ENCODE assay signal across 7 cellular contexts in the genomic region with DNA sequence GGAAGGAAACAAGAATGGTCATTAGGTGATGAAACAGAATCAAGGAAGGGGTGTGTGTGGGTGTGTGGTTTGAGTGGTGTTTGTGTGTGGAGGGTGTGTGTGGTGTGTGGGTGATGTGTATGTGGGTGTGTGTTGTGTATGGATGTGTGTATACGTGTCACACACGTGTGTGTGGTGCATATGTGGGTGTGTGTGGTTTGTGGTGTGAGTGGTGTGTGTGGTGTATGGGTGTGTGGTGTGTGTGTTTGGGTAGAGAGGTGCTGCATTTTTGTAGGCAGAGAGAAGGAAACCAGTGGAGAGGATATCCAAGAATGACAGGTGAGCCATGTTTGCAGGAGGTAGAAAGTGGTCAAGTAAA. TPM values are rescaled to one million over a fixed set of nuclear protein-coding genes. Genes with fewer than 3 reads are reported as not detected.
DNase-seq lines count a peak whose midpoint lies in the region; ATAC-seq and TF ChIP-seq lines count a peak whose summit lies in the region.

No MANE protein-coding gene starts in this region.

- no peak overlapping the region; the same call in 1 of the 2 replicates for H3K27ac ChIP-seq in HUES6 (ENCODE audit: low read depth, low read length)

- peaks cover 12% of the 10 kb centered on the region for H3K36me3 ChIP-seq in HUES6 (ENCODE audit: control insufficient read depth, insufficient read depth, low read length)

- POLR2A ChIA-PET in WTC11 (lab: Charles Lee) = interaction anchor here (0.6 to 1.4 kb wide), 3 partner anchors 42 to 442 kb away, joined by 4 to 11 read pairs (median 8); partner anchors contain the start of gene SEH1L

- ATAC-seq in WTC11 (no peak), GM21515 (IDR thresholded peaks at IDR 0.05; ENCODE audit: unreplicated experiment) (no peak), HG02798 (IDR thresholded peaks at IDR 0.05; ENCODE audit: poor library complexity, unreplicated experiment) (no peak)

- H3K27me3 ChIP-seq in HUES6 (ENCODE audit: control insufficient read depth, insufficient read depth, low read length) = no peaks in the 10 kb centered on the region

- DNase-seq in WTC11 (ENCODE audit: low spot score) (no peak), fibroblast of villous mesenchyme (ENCODE audit: low read depth) (no peak), NCI-H1092 treated with DMSO at 0.1 percent for 48 hours (lab: John Stamatoyannopoulos, UW) (no peak)
- DNase-seq in stimulated activated CD8-positive, alpha-beta memory T cell treated with anti-CD3 and anti-CD28 coated beads, Interleukin-7, amount 100 ng/mL, for 48 hours (ENCODE audit: extremely low read depth in 1 of 2, low read depth in 1 of 2) = peak; percentile 24 to 47

- H3K9me3 Mint-ChIP-seq in WTC11 = no peaks in the 10 kb centered on the region

- no peak for TF ChIP-seq CTCF in WTC11 (IDR thresholded peaks at IDR 0.05)
- no peak for TF ChIP-seq CTCF in fibroblast of villous mesenchyme (IDR thresholded peaks at IDR 0.05; ENCODE audit: insufficient read depth, low read depth, low read length)

- H3K4me1 Mint-ChIP-seq in WTC11 = peaks cover 13% of the 10 kb centered on the region

- H3K4me1 ChIP-seq in HUES6 (ENCODE audit: control insufficient read depth, insufficient read depth, low read length) = peaks cover 19% of the 10 kb centered on the region; the same call in 1 of the 2 replicates

- H3K9ac ChIP-seq in HUES6 (ENCODE audit: low read length) = peak overlapping the region; percentile 98

- peak overlapping the region; percentile 96 for H3K27ac Mint-ChIP-seq in WTC11

- H3K4me3 ChIP-seq in HUES6 (ENCODE audit: low read depth, low read length) (peak overlapping the region; percentile 100), fibroblast of villous mesenchyme (ENCODE audit: low read depth, low read length) (peak overlapping the region; percentile 86)

- no peaks in the 10 kb centered on the region for H3K9me3 ChIP-seq in HUES6 (ENCODE audit: control insufficient read depth, insufficient read depth, low read depth, low read length)

- H3K27me3 Mint-ChIP-seq in WTC11 (ENCODE audit: low read depth) = no peaks in the 10 kb centered on the region

- CTCF ChIA-PET in WTC11 (lab: Charles Lee) = interaction anchor here (1.2 kb wide), 1 partner anchor 56 kb away, joined by 6 read pairs; no protein-coding TSS in a partner anchor

- H3K4me3 Mint-ChIP-seq in WTC11 = peak overlapping the region; percentile 95

- peaks cover 3% of the 10 kb centered on the region for H3K36me3 Mint-ChIP-seq in WTC11

TF ChIP-seq in WTC11, 78 proteins besides CTCF, POLR2A, EP300 and RAD21:
- TF ChIP-seq GRHL2 (CRISPR knock-in tag; IDR thresholded peaks at IDR 0.05; ENCODE audit: insufficient replicate concordance, severe bottlenecking) (no peak), FOXK1 (CRISPR knock-in tag; IDR thresholded peaks at IDR 0.05) (no peak), SMAD4 (CRISPR knock-in tag; IDR thresholded peaks at IDR 0.05) (no peak), ZNF263 (CRISPR knock-in tag; IDR thresholded peaks at IDR 0.05; ENCODE audit: low read depth) (no peak), ETV6 (CRISPR knock-in tag; IDR thresholded peaks at IDR 0.05) (no peak), MAX (CRISPR knock-in tag; IDR thresholded peaks at IDR 0.05) (no peak), RORB (CRISPR knock-in tag; IDR thresholded peaks at IDR 0.05) (no peak), TEAD4 (CRISPR knock-in tag; IDR thresholded peaks at IDR 0.05) (no peak), TEAD1 (CRISPR knock-in tag; IDR thresholded peaks at IDR 0.05) (no peak), IRF1 (CRISPR knock-in tag; IDR thresholded peaks at IDR 0.05) (no peak), ZNF232 (CRISPR knock-in tag; IDR thresholded peaks at IDR 0.05) (no peak)
- TF ChIP-seq, protein P1, sequence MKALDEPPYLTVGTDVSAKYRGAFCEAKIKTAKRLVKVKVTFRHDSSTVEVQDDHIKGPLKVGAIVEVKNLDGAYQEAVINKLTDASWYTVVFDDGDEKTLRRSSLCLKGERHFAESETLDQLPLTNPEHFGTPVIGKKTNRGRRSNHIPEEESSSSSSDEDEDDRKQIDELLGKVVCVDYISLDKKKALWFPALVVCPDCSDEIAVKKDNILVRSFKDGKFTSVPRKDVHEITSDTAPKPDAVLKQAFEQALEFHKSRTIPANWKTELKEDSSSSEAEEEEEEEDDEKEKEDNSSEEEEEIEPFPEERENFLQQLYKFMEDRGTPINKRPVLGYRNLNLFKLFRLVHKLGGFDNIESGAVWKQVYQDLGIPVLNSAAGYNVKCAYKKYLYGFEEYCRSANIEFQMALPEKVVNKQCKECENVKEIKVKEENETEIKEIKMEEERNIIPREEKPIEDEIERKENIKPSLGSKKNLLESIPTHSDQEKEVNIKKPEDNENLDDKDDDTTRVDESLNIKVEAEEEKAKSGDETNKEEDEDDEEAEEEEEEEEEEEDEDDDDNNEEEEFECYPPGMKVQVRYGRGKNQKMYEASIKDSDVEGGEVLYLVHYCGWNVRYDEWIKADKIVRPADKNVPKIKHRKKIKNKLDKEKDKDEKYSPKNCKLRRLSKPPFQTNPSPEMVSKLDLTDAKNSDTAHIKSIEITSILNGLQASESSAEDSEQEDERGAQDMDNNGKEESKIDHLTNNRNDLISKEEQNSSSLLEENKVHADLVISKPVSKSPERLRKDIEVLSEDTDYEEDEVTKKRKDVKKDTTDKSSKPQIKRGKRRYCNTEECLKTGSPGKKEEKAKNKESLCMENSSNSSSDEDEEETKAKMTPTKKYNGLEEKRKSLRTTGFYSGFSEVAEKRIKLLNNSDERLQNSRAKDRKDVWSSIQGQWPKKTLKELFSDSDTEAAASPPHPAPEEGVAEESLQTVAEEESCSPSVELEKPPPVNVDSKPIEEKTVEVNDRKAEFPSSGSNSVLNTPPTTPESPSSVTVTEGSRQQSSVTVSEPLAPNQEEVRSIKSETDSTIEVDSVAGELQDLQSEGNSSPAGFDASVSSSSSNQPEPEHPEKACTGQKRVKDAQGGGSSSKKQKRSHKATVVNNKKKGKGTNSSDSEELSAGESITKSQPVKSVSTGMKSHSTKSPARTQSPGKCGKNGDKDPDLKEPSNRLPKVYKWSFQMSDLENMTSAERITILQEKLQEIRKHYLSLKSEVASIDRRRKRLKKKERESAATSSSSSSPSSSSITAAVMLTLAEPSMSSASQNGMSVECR (CRISPR knock-in tag; IDR thresholded peaks at IDR 0.05; ENCODE audit: borderline replicate concordance) = no peak
TF ChIP-seq in WTC11: peak in this region for 0.

RNA-seq across cellular contexts. Expression of gene CEP192, which starts 1.1 kb away (rescaled TPM):
- total RNA-seq in WTC11 (2021) (24.3 to 26.8 TPM (median 25.4 TPM) in 3 replicates), fibroblast of villous mesenchyme (34.1 and 40.6 TPM in 2 replicates)

RNA-seq across cellular contexts. Expression of gene SEH1L, which starts 42.3 kb away (rescaled TPM):
- total RNA-seq in WTC11 (2021) (75.5 to 81.2 TPM (median 79.1 TPM) in 3 replicates), fibroblast of villous mesenchyme (50.3 and 56.6 TPM in 2 replicates)

Comparison
In these comparisons a context has a peak if more than half of its experiments do, and no peak if none do; other contexts are left out.
1. DNase-seq: peak in stimulated activated CD8-positive, alpha-beta memory T cell treated with anti-CD3 and anti-CD28 coated beads, Interleukin-7, amount 100 ng/mL, for 48 hours (2 of 2); none in WTC11 (single experiment), fibroblast of villous mesenchyme (single experiment) and NCI-H1092 treated with DMSO at 0.1 percent for 48 hours (single experiment).